Comparison of ENCODE assay signal across 8 cellular contexts in genomic region chr1:72282271-72282656, GRCh38. TPM values are rescaled to one million over a fixed set of nuclear protein-coding genes. Genes with fewer than 3 reads are reported as not detected.
DNase-seq lines count a peak whose midpoint lies in the region; ATAC-seq and TF ChIP-seq lines count a peak whose summit lies in the region.

Gene NEGR1 (minus strand): TSS chr1:72282539.

- no peaks in the 10 kb centered on the region for H3K9me3 ChIP-seq in OCI-LY3 (ENCODE audit: insufficient read depth, low read length)

- H3K27me3 Mint-ChIP-seq in activated naive CD4-positive, alpha-beta T cell treated with anti-CD3 and anti-CD28 coated beads, Interleukin-2, amount 50 U/mL, for 24 hours = peaks cover 20% of the 10 kb centered on the region

- no peak for DNase-seq in activated naive CD4-positive, alpha-beta T cell treated with Interleukin-2 at 50 U/mL for 16 hours
- peak; percentile 53 for DNase-seq in cerebellum (ENCODE audit: low spot score)
- peak; percentile 35 for DNase-seq in kidney glomerular epithelial cell (lab: John Stamatoyannopoulos, UW)

- H3K27ac ChIP-seq in OCI-LY3 (ENCODE audit: low read length) (no peak within 1 kb of the TSS), skin epidermis (peak within 1 kb of the TSS; percentile 14 to 91 (median 81))

- peak within 1 kb of the TSS; percentile 46 for H3K4me2 ChIP-seq in OCI-LY3 (ENCODE audit: low read length)

- H4K20me1 ChIP-seq in OCI-LY3 (ENCODE audit: insufficient read depth, low read length) = no peaks in the 10 kb centered on the region

- no peaks in the 10 kb centered on the region for H3K36me3 Mint-ChIP-seq in activated naive CD4-positive, alpha-beta T cell treated with anti-CD3 and anti-CD28 coated beads, Interleukin-2, amount 50 U/mL, for 24 hours

- no peaks in the 10 kb centered on the region for H3K9me3 Mint-ChIP-seq in activated naive CD4-positive, alpha-beta T cell treated with anti-CD3 and anti-CD28 coated beads, Interleukin-2, amount 50 U/mL, for 24 hours

- ATAC-seq in GM18498 (IDR thresholded peaks at IDR 0.05; ENCODE audit: unreplicated experiment) (no peak), GM19395 (IDR thresholded peaks at IDR 0.05; ENCODE audit: unreplicated experiment) (no peak)

- H3K4me1 Mint-ChIP-seq in activated naive CD4-positive, alpha-beta T cell treated with anti-CD3 and anti-CD28 coated beads, Interleukin-2, amount 50 U/mL, for 24 hours = peaks cover 16% of the 10 kb centered on the region

- peak within 1 kb of the TSS; percentile 79 for H3K4me3 Mint-ChIP-seq in activated naive CD4-positive, alpha-beta T cell treated with anti-CD3 and anti-CD28 coated beads, Interleukin-2, amount 50 U/mL, for 24 hours

- peaks cover 18% of the 10 kb centered on the region for H3K4me1 ChIP-seq in OCI-LY3 (ENCODE audit: low read length)

- no peaks in the 10 kb centered on the region for H3K27me3 ChIP-seq in OCI-LY3 (ENCODE audit: low read depth, low read length)

- H2AFZ ChIP-seq in OCI-LY3 (ENCODE audit: low read depth, low read length) = no peak within 1 kb of the TSS

- H3K27ac Mint-ChIP-seq in activated naive CD4-positive, alpha-beta T cell treated with anti-CD3 and anti-CD28 coated beads, Interleukin-2, amount 50 U/mL, for 24 hours = no peak within 1 kb of the TSS

- H3K36me3 ChIP-seq in OCI-LY3 (replicated peaks; ENCODE audit: low read depth, low read length) = no peaks in the 10 kb centered on the region

- H3K4me3 ChIP-seq in OCI-LY3 (ENCODE audit: low read length) (0 out of 2 replicates have a peak within 1 kb of the TSS, but pooled peaks have one; percentile 21), skin epidermis (peak within 1 kb of the TSS; percentile 50 to 78 (median 55))

- H3K79me2 ChIP-seq in OCI-LY3 (ENCODE audit: low read length) = no peaks in the 10 kb centered on the region

- TF ChIP-seq CTCF in OCI-LY3 (IDR thresholded peaks at IDR 0.05; ENCODE audit: low read depth, low read length) = no peak

- H3K9ac ChIP-seq in OCI-LY3 (ENCODE audit: low read length) = no peak within 1 kb of the TSS

RNA-seq across cellular contexts. Expression of gene NEGR1, which starts in this region (rescaled TPM):
- total RNA-seq in cerebellum = 28.7 TPM
